ENCODE assay signal across 1 cellular context in the genomic region with DNA sequence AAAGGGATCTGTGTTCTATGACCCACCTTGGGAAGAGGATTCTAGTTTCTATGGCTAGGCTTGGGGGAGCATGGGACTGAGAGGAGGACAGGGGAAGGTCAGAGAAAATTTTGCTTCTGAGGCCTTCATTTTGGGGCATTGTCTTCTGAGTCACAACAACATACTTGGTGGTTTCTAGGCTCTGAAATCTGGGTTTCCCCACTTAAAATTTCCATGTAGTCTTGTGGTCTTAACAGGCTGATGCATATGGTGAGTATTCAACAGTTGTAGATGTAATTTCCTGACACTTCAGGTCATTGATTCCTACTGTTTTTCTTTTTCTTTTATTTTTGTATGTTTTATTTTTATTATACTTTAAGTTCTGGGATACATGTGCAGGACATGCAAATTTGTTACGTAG.
TF ChIP-seq lines count a peak whose summit lies in the region.

No MANE protein-coding gene starts in this region.

TF ChIP-seq in GM12878, 131 proteins besides CTCF, POLR2A, EP300 and RAD21 (continued from another document):
- TF ChIP-seq, protein P1, sequence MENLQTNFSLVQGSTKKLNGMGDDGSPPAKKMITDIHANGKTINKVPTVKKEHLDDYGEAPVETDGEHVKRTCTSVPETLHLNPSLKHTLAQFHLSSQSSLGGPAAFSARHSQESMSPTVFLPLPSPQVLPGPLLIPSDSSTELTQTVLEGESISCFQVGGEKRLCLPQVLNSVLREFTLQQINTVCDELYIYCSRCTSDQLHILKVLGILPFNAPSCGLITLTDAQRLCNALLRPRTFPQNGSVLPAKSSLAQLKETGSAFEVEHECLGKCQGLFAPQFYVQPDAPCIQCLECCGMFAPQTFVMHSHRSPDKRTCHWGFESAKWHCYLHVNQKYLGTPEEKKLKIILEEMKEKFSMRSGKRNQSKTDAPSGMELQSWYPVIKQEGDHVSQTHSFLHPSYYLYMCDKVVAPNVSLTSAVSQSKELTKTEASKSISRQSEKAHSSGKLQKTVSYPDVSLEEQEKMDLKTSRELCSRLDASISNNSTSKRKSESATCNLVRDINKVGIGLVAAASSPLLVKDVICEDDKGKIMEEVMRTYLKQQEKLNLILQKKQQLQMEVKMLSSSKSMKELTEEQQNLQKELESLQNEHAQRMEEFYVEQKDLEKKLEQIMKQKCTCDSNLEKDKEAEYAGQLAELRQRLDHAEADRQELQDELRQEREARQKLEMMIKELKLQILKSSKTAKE (IDR thresholded peaks at IDR 0.05; ENCODE audit: low read depth, poor library complexity, severe bottlenecking): peak; percentile 24
- TF ChIP-seq SREBF1 (IDR thresholded peaks at IDR 0.05; ENCODE audit: low read length) (no peak), ETV6 (conservative IDR thresholded peaks at IDR 0.05 in 1 of 2, IDR thresholded peaks at IDR 0.05 in 1 of 2; ENCODE audit: borderline replicate concordance in 1 of 2, low read depth in 1 of 2) (no peak), MTA2 (IDR thresholded peaks at IDR 0.05; ENCODE audit: low read depth) (peak; percentile 46; the same call in 1 of the 2 replicates), RUNX3 (IDR thresholded peaks at IDR 0.05; ENCODE audit: low read length) (peak; percentile 90), CEBPB (IDR thresholded peaks at IDR 0.05; ENCODE audit: borderline replicate concordance in 1 of 2, low read depth in 2 of 2, low read length in 2 of 2) (no peak), EED (IDR thresholded peaks at IDR 0.05; ENCODE audit: low read depth) (peak; percentile 35; the same call in 1 of the 2 replicates), RB1 (IDR thresholded peaks at IDR 0.05; ENCODE audit: borderline replicate concordance) (no peak)
- TF ChIP-seq, protein P2, sequence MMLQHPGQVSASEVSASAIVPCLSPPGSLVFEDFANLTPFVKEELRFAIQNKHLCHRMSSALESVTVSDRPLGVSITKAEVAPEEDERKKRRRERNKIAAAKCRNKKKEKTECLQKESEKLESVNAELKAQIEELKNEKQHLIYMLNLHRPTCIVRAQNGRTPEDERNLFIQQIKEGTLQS (IDR thresholded peaks at IDR 0.05; ENCODE audit: borderline replicate concordance, extremely low read depth, low read depth, low read length): no peak
- TF ChIP-seq, protein P3, sequence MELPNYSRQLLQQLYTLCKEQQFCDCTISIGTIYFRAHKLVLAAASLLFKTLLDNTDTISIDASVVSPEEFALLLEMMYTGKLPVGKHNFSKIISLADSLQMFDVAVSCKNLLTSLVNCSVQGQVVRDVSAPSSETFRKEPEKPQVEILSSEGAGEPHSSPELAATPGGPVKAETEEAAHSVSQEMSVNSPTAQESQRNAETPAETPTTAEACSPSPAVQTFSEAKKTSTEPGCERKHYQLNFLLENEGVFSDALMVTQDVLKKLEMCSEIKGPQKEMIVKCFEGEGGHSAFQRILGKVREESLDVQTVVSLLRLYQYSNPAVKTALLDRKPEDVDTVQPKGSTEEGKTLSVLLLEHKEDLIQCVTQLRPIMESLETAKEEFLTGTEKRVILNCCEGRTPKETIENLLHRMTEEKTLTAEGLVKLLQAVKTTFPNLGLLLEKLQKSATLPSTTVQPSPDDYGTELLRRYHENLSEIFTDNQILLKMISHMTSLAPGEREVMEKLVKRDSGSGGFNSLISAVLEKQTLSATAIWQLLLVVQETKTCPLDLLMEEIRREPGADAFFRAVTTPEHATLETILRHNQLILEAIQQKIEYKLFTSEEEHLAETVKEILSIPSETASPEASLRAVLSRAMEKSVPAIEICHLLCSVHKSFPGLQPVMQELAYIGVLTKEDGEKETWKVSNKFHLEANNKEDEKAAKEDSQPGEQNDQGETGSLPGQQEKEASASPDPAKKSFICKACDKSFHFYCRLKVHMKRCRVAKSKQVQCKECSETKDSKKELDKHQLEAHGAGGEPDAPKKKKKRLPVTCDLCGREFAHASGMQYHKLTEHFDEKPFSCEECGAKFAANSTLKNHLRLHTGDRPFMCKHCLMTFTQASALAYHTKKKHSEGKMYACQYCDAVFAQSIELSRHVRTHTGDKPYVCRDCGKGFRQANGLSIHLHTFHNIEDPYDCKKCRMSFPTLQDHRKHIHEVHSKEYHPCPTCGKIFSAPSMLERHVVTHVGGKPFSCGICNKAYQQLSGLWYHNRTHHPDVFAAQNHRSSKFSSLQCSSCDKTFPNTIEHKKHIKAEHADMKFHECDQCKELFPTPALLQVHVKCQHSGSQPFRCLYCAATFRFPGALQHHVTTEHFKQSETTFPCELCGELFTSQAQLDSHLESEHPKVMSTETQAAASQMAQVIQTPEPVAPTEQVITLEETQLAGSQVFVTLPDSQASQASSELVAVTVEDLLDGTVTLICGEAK (IDR thresholded peaks at IDR 0.05; ENCODE audit: borderline replicate concordance): no peak
- TF ChIP-seq, protein P4, sequence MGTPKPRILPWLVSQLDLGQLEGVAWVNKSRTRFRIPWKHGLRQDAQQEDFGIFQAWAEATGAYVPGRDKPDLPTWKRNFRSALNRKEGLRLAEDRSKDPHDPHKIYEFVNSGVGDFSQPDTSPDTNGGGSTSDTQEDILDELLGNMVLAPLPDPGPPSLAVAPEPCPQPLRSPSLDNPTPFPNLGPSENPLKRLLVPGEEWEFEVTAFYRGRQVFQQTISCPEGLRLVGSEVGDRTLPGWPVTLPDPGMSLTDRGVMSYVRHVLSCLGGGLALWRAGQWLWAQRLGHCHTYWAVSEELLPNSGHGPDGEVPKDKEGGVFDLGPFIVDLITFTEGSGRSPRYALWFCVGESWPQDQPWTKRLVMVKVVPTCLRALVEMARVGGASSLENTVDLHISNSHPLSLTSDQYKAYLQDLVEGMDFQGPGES (IDR thresholded peaks at IDR 0.05): no peak
